Comparison of ENCODE assay signal across 8 cellular contexts in genomic region chr13:40026174-40026585, GRCh38.
DNase-seq lines count a peak whose midpoint lies in the region; ATAC-seq lines count a peak whose summit lies in the region.

No MANE protein-coding gene starts in this region.

- H3K4me3 Mint-ChIP-seq in activated CD4-positive, alpha-beta T cell treated with anti-CD3 and anti-CD28 coated beads, Interleukin-2, amount 10 ng/mL, durations not matched to agents 7 days and 5 days = peak overlapping the region; percentile 20

- peaks cover 10% of the 10 kb centered on the region for H3K9me3 Mint-ChIP-seq in activated CD4-positive, alpha-beta T cell treated with anti-CD3 and anti-CD28 coated beads, Interleukin-2, amount 10 ng/mL, durations not matched to agents 7 days and 5 days

- peak; percentile 75 for DNase-seq in activated CD4-positive, alpha-beta T cell treated with anti-CD3 and anti-CD28 coated beads, Interleukin-2, amount 10 ng/mL, durations not matched to agents 7 days and 5 days
- peak; percentile 42 for DNase-seq in stimulated activated CD4-positive, alpha-beta T cell treated with anti-CD3 and anti-CD28 coated beads, Interleukin-12 subunit alpha, Interleukin-12 subunit beta, amount 100 ng/mL, for 4 hours
- DNase-seq in midbrain (lab: John Stamatoyannopoulos, UW) (no peak), HPDE6-E6E7 (ENCODE audit: extremely low spot score) (no peak), activated gamma-delta T cell (lab: John Stamatoyannopoulos, UW) (no peak), SW480 (ENCODE audit: low spot score) (no peak)

- H3K36me3 Mint-ChIP-seq in activated CD4-positive, alpha-beta T cell treated with anti-CD3 and anti-CD28 coated beads, Interleukin-2, amount 10 ng/mL, durations not matched to agents 7 days and 5 days (ENCODE audit: low read depth) = peaks cover 12% of the 10 kb centered on the region

- POLR2A ChIA-PET in activated CD4-positive, alpha-beta T cell treated with anti-CD3 and anti-CD28 coated beads, Interleukin-2, amount 10 ng/mL, durations not matched to agents 7 days and 5 days (lab: Charles Lee) = interaction anchor here (0.7 kb wide), 1 partner anchor 1242 kb away, joined by 3 read pairs; no protein-coding TSS in a partner anchor

- ATAC-seq in GM18861 (IDR thresholded peaks at IDR 0.05; ENCODE audit: unreplicated experiment) = peak; percentile 91
- ATAC-seq in HG02973 (IDR thresholded peaks at IDR 0.05; ENCODE audit: unreplicated experiment) = peak; percentile 94

- H3K4me1 Mint-ChIP-seq in activated CD4-positive, alpha-beta T cell treated with anti-CD3 and anti-CD28 coated beads, Interleukin-2, amount 10 ng/mL, durations not matched to agents 7 days and 5 days = peaks cover 32% of the 10 kb centered on the region

- peaks cover 12% of the 10 kb centered on the region for H3K27me3 Mint-ChIP-seq in activated CD4-positive, alpha-beta T cell treated with anti-CD3 and anti-CD28 coated beads, Interleukin-2, amount 10 ng/mL, durations not matched to agents 7 days and 5 days

- CTCF ChIA-PET in activated CD4-positive, alpha-beta T cell treated with anti-CD3 and anti-CD28 coated beads, Interleukin-2, amount 10 ng/mL, durations not matched to agents 7 days and 5 days (lab: Charles Lee) = interaction anchor here (0.8 to 1.4 kb wide), 3 partner anchors 83 to 615 kb away, joined by 3 read pairs; no protein-coding TSS in a partner anchor

- H3K27ac Mint-ChIP-seq in activated CD4-positive, alpha-beta T cell treated with anti-CD3 and anti-CD28 coated beads, Interleukin-2, amount 10 ng/mL, durations not matched to agents 7 days and 5 days = peak overlapping the region; percentile 67

Comparison
In these comparisons a context has a peak if more than half of its experiments do, and no peak if none do; other contexts are left out.
1. DNase-seq: peak in activated CD4-positive, alpha-beta T cell treated with anti-CD3 and anti-CD28 coated beads, Interleukin-2, amount 10 ng/mL, durations not matched to agents 7 days and 5 days (single experiment) and stimulated activated CD4-positive, alpha-beta T cell treated with anti-CD3 and anti-CD28 coated beads, Interleukin-12 subunit alpha, Interleukin-12 subunit beta, amount 100 ng/mL, for 4 hours (single experiment); none in midbrain (single experiment), HPDE6-E6E7 (single experiment), activated gamma-delta T cell (single experiment) and SW480 (single experiment).